In the genomic region with DNA sequence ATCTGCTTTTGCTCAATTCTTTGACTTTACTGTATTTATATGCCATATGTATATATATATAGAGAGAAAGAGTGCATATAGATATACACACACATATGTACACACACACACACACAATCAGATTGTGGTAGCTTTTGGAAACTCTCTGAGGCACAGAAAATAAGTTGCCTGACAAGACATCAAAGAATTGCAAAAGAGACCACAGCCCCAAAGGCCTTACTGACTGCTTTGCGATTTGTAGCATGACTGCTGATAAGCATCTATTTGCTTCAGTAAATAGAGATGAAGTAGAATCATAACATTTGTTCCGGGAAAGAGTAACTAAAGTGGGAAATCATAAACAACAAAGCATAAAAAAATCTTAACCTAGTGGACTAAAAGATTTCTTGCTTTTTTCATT, we compare ENCODE assay signal across 1 cellular context.
TF ChIP-seq lines count a peak whose summit lies in the region.

No MANE protein-coding gene starts in this region.

TF ChIP-seq in GM12878, 131 proteins besides CTCF, POLR2A, EP300 and RAD21:
- TF ChIP-seq ZBTB40 (IDR thresholded peaks at IDR 0.05; ENCODE audit: borderline replicate concordance) (no peak), JUNB (IDR thresholded peaks at IDR 0.05) (no peak), HDAC2 (IDR thresholded peaks at IDR 0.05) (no peak), NBN (IDR thresholded peaks at IDR 0.05) (no peak), NR2F1 (conservative IDR thresholded peaks at IDR 0.05) (no peak), TCF7 (IDR thresholded peaks at IDR 0.05; ENCODE audit: borderline replicate concordance) (peak; percentile 55; the same call in 1 of the 2 replicates), PAX5 (IDR thresholded peaks at IDR 0.05; ENCODE audit: borderline replicate concordance, low read depth, low read length) (peak; percentile 79; the same call in 1 of the 2 replicates), IRF4 (IDR thresholded peaks at IDR 0.05; ENCODE audit: low read depth, low read length) (no peak), PKNOX1 (IDR thresholded peaks at IDR 0.05) (peak; percentile 73; the same call in 1 of the 2 replicates), RCOR1 (conservative IDR thresholded peaks at IDR 0.05; ENCODE audit: low read depth, low read length) (0 out of 2 replicates have a peak, but pooled peaks have one; percentile 19), ATF7 (IDR thresholded peaks at IDR 0.05; ENCODE audit: low read depth) (no peak), DPF2 (IDR thresholded peaks at IDR 0.05) (no peak), TAF1 (IDR thresholded peaks at IDR 0.05; ENCODE audit: borderline replicate concordance, low read depth, low read length) (no peak)
- TF ChIP-seq, protein P1, sequence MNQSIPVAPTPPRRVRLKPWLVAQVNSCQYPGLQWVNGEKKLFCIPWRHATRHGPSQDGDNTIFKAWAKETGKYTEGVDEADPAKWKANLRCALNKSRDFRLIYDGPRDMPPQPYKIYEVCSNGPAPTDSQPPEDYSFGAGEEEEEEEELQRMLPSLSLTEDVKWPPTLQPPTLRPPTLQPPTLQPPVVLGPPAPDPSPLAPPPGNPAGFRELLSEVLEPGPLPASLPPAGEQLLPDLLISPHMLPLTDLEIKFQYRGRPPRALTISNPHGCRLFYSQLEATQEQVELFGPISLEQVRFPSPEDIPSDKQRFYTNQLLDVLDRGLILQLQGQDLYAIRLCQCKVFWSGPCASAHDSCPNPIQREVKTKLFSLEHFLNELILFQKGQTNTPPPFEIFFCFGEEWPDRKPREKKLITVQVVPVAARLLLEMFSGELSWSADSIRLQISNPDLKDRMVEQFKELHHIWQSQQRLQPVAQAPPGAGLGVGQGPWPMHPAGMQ (IDR thresholded peaks at IDR 0.05; ENCODE audit: borderline replicate concordance): no peak
TF ChIP-seq in GM12878: peak in this region for 4.
